Comparison of ENCODE assay signal across 8 cellular contexts in the genomic region with DNA sequence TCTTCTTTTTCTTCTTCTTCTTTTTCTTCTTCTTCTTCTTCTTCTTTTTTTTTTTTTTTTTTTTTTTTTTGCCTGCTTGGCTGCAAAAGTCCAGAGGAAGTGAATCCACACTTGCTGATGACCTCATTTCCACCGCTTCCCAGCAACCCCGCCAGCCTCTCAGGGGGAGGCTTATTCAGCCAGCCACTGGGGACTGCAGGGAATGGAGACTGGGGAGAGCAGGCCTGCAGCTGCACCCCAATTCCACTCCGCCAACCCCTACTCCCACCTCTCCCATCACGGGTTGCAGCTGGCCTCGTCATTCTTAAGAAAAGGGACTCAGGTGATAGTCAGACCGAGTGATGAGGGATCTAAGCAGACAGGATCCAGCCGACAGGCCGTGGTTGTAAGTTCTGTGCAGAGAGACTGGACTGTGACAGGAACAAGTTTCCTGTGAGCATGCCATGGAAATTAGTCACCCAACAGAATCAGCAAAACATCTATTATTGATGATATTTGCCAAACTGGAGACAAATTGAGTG. TPM values are rescaled to one million over a fixed set of nuclear protein-coding genes. Genes with fewer than 3 reads are reported as not detected.
DNase-seq lines count a peak whose midpoint lies in the region; ATAC-seq, FAIRE-seq and TF ChIP-seq lines count a peak whose summit lies in the region.

No MANE protein-coding gene starts in this region.

- TF ChIP-seq POLR2A in HCT116 (IDR thresholded peaks at IDR 0.05; ENCODE audit: borderline replicate concordance, extremely low read depth, insufficient read depth, insufficient read length), result no peak

- no peaks in the 10 kb centered on the region for H3K9me2 ChIP-seq in HCT116 (ENCODE audit: insufficient read depth)

- RAD21 ChIA-PET in HCT116 (lab: Charles Lee; ENCODE audit: low non-redundant PET in 1 of 2, low total read pairs in 2 of 2, uncharacterized antibody in 2 of 2, unreplicated experiment in 2 of 2), result no interaction called here

- no peak overlapping the region for H3K9ac ChIP-seq in HCT116 (ENCODE audit: low read length)

- no peaks in the 10 kb centered on the region for H3K36me3 Mint-ChIP-seq in T-helper 2 cell treated with Interferon-gamma antibody and Interleukin-4, amounts not matched to agents 5 μg/mL and 100 μg/mL, for 36 hours (ENCODE audit: low read depth)

- no peak for TF ChIP-seq RAD21 in HCT116 (IDR thresholded peaks at IDR 0.05; ENCODE audit: low read depth)

- H3K27ac ChIP-seq in HCT116 (ENCODE audit: low read depth, low read length), result no peak overlapping the region

- intact Hi-C loops in HCT116 (cut with micrococcal nuclease), result no loop called here
- intact Hi-C loops in head of caudate nucleus (cut with DNase I), result loop anchor here (5.0 kb wide), 1 partner anchor 42 kb away; no protein-coding TSS in a partner anchor

- H3K79me2 ChIP-seq in HCT116 (ENCODE audit: insufficient read depth, low read length), result no peaks in the 10 kb centered on the region

- no peak overlapping the region for H3K4me3 ChIP-seq in HCT116 (replicated peaks in 1 of 2; ENCODE audit: low read depth in 1 of 2, low read length in 2 of 2)

- FAIRE-seq in RCC 7860 (lab: Jason Lieb, UNC), result no peak

- no peak overlapping the region for H3K27ac Mint-ChIP-seq in T-helper 2 cell treated with Interferon-gamma antibody and Interleukin-4, amounts not matched to agents 5 μg/mL and 100 μg/mL, for 36 hours

- peaks cover 4% of the 10 kb centered on the region for H3K27me3 Mint-ChIP-seq in T-helper 2 cell treated with Interferon-gamma antibody and Interleukin-4, amounts not matched to agents 5 μg/mL and 100 μg/mL, for 36 hours (ENCODE audit: low read depth)

- BruUV-seq in HCT116 (replicated peaks; lab: Mats Ljungman, UMichigan), result no TSS peak

- DNase-seq in A172 (ENCODE audit: low spot score) (peak; percentile 50), HCT116 (ENCODE audit: low read depth, low spot score) (no peak), RCC 7860 (ENCODE audit: low spot score) (peak; percentile 66), head of caudate nucleus (peak in 41 of 42 donors; percentile 43 to 90 (median 75)), putamen (ENCODE audit: low spot score) (peak; percentile 81), NCI-H345 treated with DMSO at 0.1 percent for 48 hours (lab: John Stamatoyannopoulos, UW; ENCODE audit: unreplicated experiment) (no peak), NCI-H510A treated with DMSO at 0.1 percent for 48 hours (lab: John Stamatoyannopoulos, UW) (no peak)
- DNase-seq in T-helper 2 cell treated with Interferon-gamma antibody and Interleukin-4, amounts not matched to agents 5 μg/mL and 100 μg/mL, for 36 hours (ENCODE audit: low spot score), result no peak

- H3K9me3 ChIP-seq in HCT116 (ENCODE audit: control insufficient read depth in 1 of 2, insufficient read depth in 1 of 2, low read depth in 1 of 2, low read length in 2 of 2), result peaks cover 0 to 4% of the 10 kb centered on the region in 2 experiments; a peak in 2 of 4 replicates

- no peak for TF ChIP-seq CTCF in HCT116 (IDR thresholded peaks at IDR 0.05 in 2 of 3, conservative IDR thresholded peaks at IDR 0.05 in 1 of 3; ENCODE audit: borderline replicate concordance in 1 of 3, insufficient read depth in 1 of 3, low read depth in 2 of 3, low read length in 2 of 3)

- POLR2A ChIA-PET in HCT116 (lab: Charles Lee), result no interaction called here

- H4K20me1 ChIP-seq in HCT116 (ENCODE audit: insufficient read depth), result no peaks in the 10 kb centered on the region

- H3K4me1 Mint-ChIP-seq in T-helper 2 cell treated with Interferon-gamma antibody and Interleukin-4, amounts not matched to agents 5 μg/mL and 100 μg/mL, for 36 hours (ENCODE audit: low read depth), result no peaks in the 10 kb centered on the region

- no peak overlapping the region for H3K4me3 Mint-ChIP-seq in T-helper 2 cell treated with Interferon-gamma antibody and Interleukin-4, amounts not matched to agents 5 μg/mL and 100 μg/mL, for 36 hours

- peak overlapping the region; percentile 40 for H3K4me2 ChIP-seq in HCT116 (ENCODE audit: low read length)

- no peaks in the 10 kb centered on the region for H3K9me3 Mint-ChIP-seq in T-helper 2 cell treated with Interferon-gamma antibody and Interleukin-4, amounts not matched to agents 5 μg/mL and 100 μg/mL, for 36 hours

- no peaks in the 10 kb centered on the region for H3K27me3 ChIP-seq in HCT116 (ENCODE audit: insufficient read depth, low read length)

- no peak overlapping the region for H2AFZ ChIP-seq in HCT116 (ENCODE audit: low read depth, low read length, poor library complexity, severe bottlenecking)

- H3K36me3 ChIP-seq in HCT116 (ENCODE audit: control insufficient read depth in 1 of 2, insufficient read depth in 2 of 2, low read length in 2 of 2), result no peaks in the 10 kb centered on the region

- CTCF ChIA-PET in HCT116 (lab: Charles Lee), result no interaction called here

- peaks cover 0 to 13% of the 10 kb centered on the region in 2 experiments; a peak in 2 of 4 replicates for H3K4me1 ChIP-seq in HCT116 (ENCODE audit: control insufficient read depth in 1 of 2, insufficient read depth in 2 of 2, low read length in 2 of 2)

- 0 out of 2 replicates have a peak, but pooled peaks have one; percentile 23 for ATAC-seq in HCT116

TF ChIP-seq in HCT116, 20 proteins besides CTCF, POLR2A, EP300 and RAD21 (continues in another document):
- TF ChIP-seq CEBPB (IDR thresholded peaks at IDR 0.05; ENCODE audit: low read depth) (no peak), EZH2 (IDR thresholded peaks at IDR 0.05) (no peak), YY1 (IDR thresholded peaks at IDR 0.05; ENCODE audit: extremely low read depth, insufficient replicate concordance, low read depth, low read length) (no peak), CBX3 (IDR thresholded peaks at IDR 0.05; ENCODE audit: low read depth) (no peak), TCF7L2 (IDR thresholded peaks at IDR 0.05; ENCODE audit: borderline replicate concordance, extremely low read depth, insufficient read depth, insufficient read length) (no peak), FOSL1 (IDR thresholded peaks at IDR 0.05; ENCODE audit: low read depth) (no peak), EGR1 (IDR thresholded peaks at IDR 0.05; ENCODE audit: low read depth) (no peak), JUND (IDR thresholded peaks at IDR 0.05) (no peak), REST (IDR thresholded peaks at IDR 0.05; ENCODE audit: low read depth) (no peak), EZH2phosphoT487 (IDR thresholded peaks at IDR 0.05; ENCODE audit: borderline replicate concordance) (no peak), SRF (IDR thresholded peaks at IDR 0.05; ENCODE audit: low read depth) (no peak), ELF1 (IDR thresholded peaks at IDR 0.05; ENCODE audit: borderline replicate concordance, low read depth) (no peak), ZFX (IDR thresholded peaks at IDR 0.05) (no peak), ATF3 (IDR thresholded peaks at IDR 0.05) (no peak), SIN3A (IDR thresholded peaks at IDR 0.05; ENCODE audit: low read depth) (no peak), POLR2AphosphoS5 (IDR thresholded peaks at IDR 0.05; ENCODE audit: low read depth, low read length) (no peak)
- TF ChIP-seq, protein P1, sequence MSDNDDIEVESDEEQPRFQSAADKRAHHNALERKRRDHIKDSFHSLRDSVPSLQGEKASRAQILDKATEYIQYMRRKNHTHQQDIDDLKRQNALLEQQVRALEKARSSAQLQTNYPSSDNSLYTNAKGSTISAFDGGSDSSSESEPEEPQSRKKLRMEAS (IDR thresholded peaks at IDR 0.05), result no peak
- TF ChIP-seq, protein P2, sequence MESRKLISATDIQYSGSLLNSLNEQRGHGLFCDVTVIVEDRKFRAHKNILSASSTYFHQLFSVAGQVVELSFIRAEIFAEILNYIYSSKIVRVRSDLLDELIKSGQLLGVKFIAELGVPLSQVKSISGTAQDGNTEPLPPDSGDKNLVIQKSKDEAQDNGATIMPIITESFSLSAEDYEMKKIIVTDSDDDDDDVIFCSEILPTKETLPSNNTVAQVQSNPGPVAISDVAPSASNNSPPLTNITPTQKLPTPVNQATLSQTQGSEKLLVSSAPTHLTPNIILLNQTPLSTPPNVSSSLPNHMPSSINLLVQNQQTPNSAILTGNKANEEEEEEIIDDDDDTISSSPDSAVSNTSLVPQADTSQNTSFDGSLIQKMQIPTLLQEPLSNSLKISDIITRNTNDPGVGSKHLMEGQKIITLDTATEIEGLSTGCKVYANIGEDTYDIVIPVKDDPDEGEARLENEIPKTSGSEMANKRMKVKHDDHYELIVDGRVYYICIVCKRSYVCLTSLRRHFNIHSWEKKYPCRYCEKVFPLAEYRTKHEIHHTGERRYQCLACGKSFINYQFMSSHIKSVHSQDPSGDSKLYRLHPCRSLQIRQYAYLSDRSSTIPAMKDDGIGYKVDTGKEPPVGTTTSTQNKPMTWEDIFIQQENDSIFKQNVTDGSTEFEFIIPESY (IDR thresholded peaks at IDR 0.05; ENCODE audit: extremely low read depth, insufficient replicate concordance, low read length), result no peak

RNA-seq across cellular contexts. Expression of gene QKI, which starts 59.0 kb away (rescaled TPM):
- total RNA-seq in A172 (2014; rRNA removed; shearing (Covaris generic)), result 62.7 and 81.2 TPM in 2 replicates
- 35.3 TPM for total RNA-seq in HCT116 (2021; ENCODE audit: unreplicated experiment)
- 20.4 and 20.9 TPM in 2 replicates for polyA plus RNA-seq in HCT116 (2012)

Comparison
In these comparisons a context has a peak if more than half of its experiments do, and no peak if none do; other contexts are left out.
1. DNase-seq: peak in A172 (single experiment), RCC 7860 (single experiment), head of caudate nucleus (41 of 42) and putamen (single experiment); none in HCT116 (single experiment), NCI-H345 treated with DMSO at 0.1 percent for 48 hours (single experiment), NCI-H510A treated with DMSO at 0.1 percent for 48 hours (single experiment) and T-helper 2 cell treated with Interferon-gamma antibody and Interleukin-4, amounts not matched to agents 5 μg/mL and 100 μg/mL, for 36 hours (single experiment).